In genomic region chr20:36633285-36633772, GRCh38 we compare ENCODE assay signal across 19 cellular contexts. TPM values are rescaled to one million over a fixed set of nuclear protein-coding genes. Genes with fewer than 3 reads are reported as not detected.
DNase-seq lines count a peak whose midpoint lies in the region; ATAC-seq and TF ChIP-seq lines count a peak whose summit lies in the region.
"Had no signal": no experiment of that assay in that cellular context is flagged by ENCODE, and none has a peak within 500 bp of the region (broad histone marks: within the 10 kb centered on the region; RNA-seq: fewer than 3 reads in every experiment).

No MANE protein-coding gene starts in this region.

- H3K27me3 ChIP-seq in aorta (ENCODE audit: control insufficient read depth in 1 of 2, insufficient read depth in 2 of 2, low read length in 1 of 2), result no peaks in the 10 kb centered on the region
- no peaks in the 10 kb centered on the region for H3K27me3 ChIP-seq in thyroid gland
- H3K27me3 ChIP-seq: BLaER1 had no signal

- H3K4me1 Mint-ChIP-seq in activated CD4-positive, alpha-beta memory T cell treated with anti-CD3 and anti-CD28 coated beads for 36 hours (ENCODE audit: low read depth), result peaks cover 29% of the 10 kb centered on the region
- H3K4me1 Mint-ChIP-seq in activated CD4-positive, alpha-beta memory T cell treated with anti-CD3 and anti-CD28 coated beads, Interleukin-2, amount 10 ng/mL, durations not matched to agents 7 days and 5 days, result peaks cover 35% of the 10 kb centered on the region
- H3K4me1 Mint-ChIP-seq in stimulated activated naive CD8-positive, alpha-beta T cell treated with anti-CD3 and anti-CD28 coated beads, Interleukin-15, amount 100 ng/mL, for 72 hours, result peaks cover 47% of the 10 kb centered on the region
- peaks cover 40% of the 10 kb centered on the region for H3K4me1 Mint-ChIP-seq in central memory CD8-positive, alpha-beta T cell

- 83 to 88% methylated on average over 9 of the region's 9 CpGs for WGBS in aorta, 2 donors
- WGBS in thyroid gland, 2 donors, result 84 to 85% methylated on average over 7 to 8 of the region's 9 CpGs

- no peaks in the 10 kb centered on the region for H3K27me3 Mint-ChIP-seq in activated CD4-positive, alpha-beta memory T cell treated with anti-CD3 and anti-CD28 coated beads for 36 hours
- no peaks in the 10 kb centered on the region for H3K27me3 Mint-ChIP-seq in activated CD4-positive, alpha-beta memory T cell treated with anti-CD3 and anti-CD28 coated beads, Interleukin-2, amount 10 ng/mL, durations not matched to agents 7 days and 5 days
- H3K27me3 Mint-ChIP-seq in stimulated activated naive CD8-positive, alpha-beta T cell treated with anti-CD3 and anti-CD28 coated beads, Interleukin-15, amount 100 ng/mL, for 72 hours, result no peaks in the 10 kb centered on the region
- H3K27me3 Mint-ChIP-seq in central memory CD8-positive, alpha-beta T cell, result no peaks in the 10 kb centered on the region
- H3K27me3 Mint-ChIP-seq: IgD-negative memory B cell had no signal

- no peak for ATAC-seq in stimulated activated naive CD8-positive, alpha-beta T cell treated with anti-CD3 and anti-CD28 coated beads, Interleukin-15, amount 100 ng/mL, for 72 hours
- ATAC-seq in stimulated activated naive CD8-positive, alpha-beta T cell treated with anti-CD3 and anti-CD28 coated beads, Interleukin-15, Interleukin-2, amounts not matched to agents 100 U/mL and 50 U/mL, for 24 hours, result no peak
- no peak for ATAC-seq in central memory CD8-positive, alpha-beta T cell (replicated peaks; ENCODE audit: extremely low read depth, poor library complexity, severe bottlenecking)
- no peak for ATAC-seq in aorta (ENCODE audit: low FRiP score)

- H3K4me3 ChIP-seq in aorta (ENCODE audit: low read length in 2 of 2) (no peak overlapping the region), thyroid gland (replicated peaks in 1 of 3) (no peak overlapping the region)
- H3K4me3 ChIP-seq: BLaER1 had no signal

- no peak for TF ChIP-seq POLR2A in thyroid gland (IDR thresholded peaks at IDR 0.05)

- DNase-seq in activated CD4-positive, alpha-beta memory T cell treated with anti-CD3 and anti-CD28 coated beads for 36 hours, result no peak
- no peak for DNase-seq in activated CD4-positive, alpha-beta memory T cell treated with anti-CD3 and anti-CD28 coated beads, Interleukin-2, amount 10 ng/mL, durations not matched to agents 7 days and 5 days
- DNase-seq in stimulated activated naive CD8-positive, alpha-beta T cell treated with anti-CD3 and anti-CD28 coated beads, Interleukin-15, amount 100 ng/mL, for 72 hours, result no peak
- DNase-seq in stimulated activated naive CD8-positive, alpha-beta T cell treated with anti-CD3 and anti-CD28 coated beads, Interleukin-15, Interleukin-2, amounts not matched to agents 100 U/mL and 50 U/mL, for 24 hours, result no peak
- no peak for DNase-seq in central memory CD8-positive, alpha-beta T cell (ENCODE audit: low spot score in 2 of 2)
- DNase-seq in aorta (no peak), thyroid gland (no peak), globus pallidus (ENCODE audit: low spot score) (no peak)
- DNase-seq: COR-L47, DMS153, Kasumi-1, MM.1S, NCI-H1105 treated with DMSO at 0.1 percent for 48 hours, NCI-H1694 treated with DMSO at 0.1 percent for 48 hours, NCI-H2107, NCI-H2227 treated with DMSO at 0.1 percent for 48 hours, NCI-H524 had no signal

- H3K4me1 ChIP-seq in aorta (ENCODE audit: control insufficient read depth in 1 of 2, insufficient read depth in 2 of 2, low read length in 2 of 2) (no peaks in the 10 kb centered on the region), thyroid gland (no peaks in the 10 kb centered on the region)

- H3K4me3 Mint-ChIP-seq in activated CD4-positive, alpha-beta memory T cell treated with anti-CD3 and anti-CD28 coated beads for 36 hours, result no peak overlapping the region
- no peak overlapping the region for H3K4me3 Mint-ChIP-seq in activated CD4-positive, alpha-beta memory T cell treated with anti-CD3 and anti-CD28 coated beads, Interleukin-2, amount 10 ng/mL, durations not matched to agents 7 days and 5 days
- no peak overlapping the region for H3K4me3 Mint-ChIP-seq in stimulated activated naive CD8-positive, alpha-beta T cell treated with anti-CD3 and anti-CD28 coated beads, Interleukin-15, amount 100 ng/mL, for 72 hours
- no peak overlapping the region for H3K4me3 Mint-ChIP-seq in central memory CD8-positive, alpha-beta T cell
- H3K4me3 Mint-ChIP-seq: IgD-negative memory B cell had no signal

- no peaks in the 10 kb centered on the region for H3K9me3 ChIP-seq in aorta (ENCODE audit: control insufficient read depth, low read length)
- H3K9me3 ChIP-seq in thyroid gland, result no peaks in the 10 kb centered on the region
- H3K9me3 ChIP-seq: BLaER1 had no signal

- H3K27ac Mint-ChIP-seq in activated CD4-positive, alpha-beta memory T cell treated with anti-CD3 and anti-CD28 coated beads for 36 hours, result peak overlapping the region; percentile 28
- no peak overlapping the region for H3K27ac Mint-ChIP-seq in activated CD4-positive, alpha-beta memory T cell treated with anti-CD3 and anti-CD28 coated beads, Interleukin-2, amount 10 ng/mL, durations not matched to agents 7 days and 5 days
- H3K27ac Mint-ChIP-seq in stimulated activated naive CD8-positive, alpha-beta T cell treated with anti-CD3 and anti-CD28 coated beads, Interleukin-15, amount 100 ng/mL, for 72 hours, result peak overlapping the region; percentile 67 to 93
- peak overlapping the region; percentile 89 for H3K27ac Mint-ChIP-seq in central memory CD8-positive, alpha-beta T cell (ENCODE audit: low read depth)

- H3K27ac ChIP-seq in aorta (ENCODE audit: low read depth in 1 of 2, low read length in 2 of 2) (no peak overlapping the region), thyroid gland (no peak overlapping the region)
- H3K27ac ChIP-seq: BLaER1 had no signal

- TF ChIP-seq CTCF in thyroid gland (IDR thresholded peaks at IDR 0.05), result no peak

- peaks cover 40% of the 10 kb centered on the region for H3K36me3 Mint-ChIP-seq in activated CD4-positive, alpha-beta memory T cell treated with anti-CD3 and anti-CD28 coated beads for 36 hours
- peaks cover 63% of the 10 kb centered on the region for H3K36me3 Mint-ChIP-seq in activated CD4-positive, alpha-beta memory T cell treated with anti-CD3 and anti-CD28 coated beads, Interleukin-2, amount 10 ng/mL, durations not matched to agents 7 days and 5 days (ENCODE audit: low read depth)
- H3K36me3 Mint-ChIP-seq in central memory CD8-positive, alpha-beta T cell (ENCODE audit: insufficient read depth), result peaks cover 49% of the 10 kb centered on the region

- no peaks in the 10 kb centered on the region for H3K36me3 ChIP-seq in aorta (ENCODE audit: control insufficient read depth in 1 of 2, insufficient read depth in 2 of 2, low read length in 1 of 2)
- H3K36me3 ChIP-seq in thyroid gland, result no peaks in the 10 kb centered on the region
- H3K36me3 ChIP-seq: BLaER1 had no signal

- CTCF ChIA-PET in activated CD4-positive, alpha-beta memory T cell treated with anti-CD3 and anti-CD28 coated beads for 36 hours (lab: Charles Lee), result interaction anchor here (0.6 to 1.0 kb wide), 2 partner anchors 27 to 263 kb away, joined by 3 read pairs; partner anchors contain the start of gene RAB5IF
- CTCF ChIA-PET in activated CD4-positive, alpha-beta memory T cell treated with anti-CD3 and anti-CD28 coated beads, Interleukin-2, amount 10 ng/mL, durations not matched to agents 7 days and 5 days (lab: Charles Lee), result interaction anchor here (0.8 kb wide), 1 partner anchor 11 kb away, joined by 4 read pairs; no protein-coding TSS in a partner anchor

- no peaks in the 10 kb centered on the region for H3K9me3 Mint-ChIP-seq in activated CD4-positive, alpha-beta memory T cell treated with anti-CD3 and anti-CD28 coated beads for 36 hours
- H3K9me3 Mint-ChIP-seq in activated CD4-positive, alpha-beta memory T cell treated with anti-CD3 and anti-CD28 coated beads, Interleukin-2, amount 10 ng/mL, durations not matched to agents 7 days and 5 days, result no peaks in the 10 kb centered on the region
- H3K9me3 Mint-ChIP-seq in stimulated activated naive CD8-positive, alpha-beta T cell treated with anti-CD3 and anti-CD28 coated beads, Interleukin-15, amount 100 ng/mL, for 72 hours, result no peaks in the 10 kb centered on the region
- no peaks in the 10 kb centered on the region for H3K9me3 Mint-ChIP-seq in central memory CD8-positive, alpha-beta T cell
- H3K9me3 Mint-ChIP-seq: IgD-negative memory B cell had no signal

- intact Hi-C loops in activated CD4-positive, alpha-beta memory T cell treated with anti-CD3 and anti-CD28 coated beads for 36 hours (cut with micrococcal nuclease), result no loop called here
- intact Hi-C loops in aorta (cut with DNase I) (no loop called here), thyroid gland (cut with DNase I) (no loop called here)

- POLR2A ChIA-PET in activated CD4-positive, alpha-beta memory T cell treated with anti-CD3 and anti-CD28 coated beads for 36 hours (lab: Charles Lee), result no interaction called here
- POLR2A ChIA-PET in activated CD4-positive, alpha-beta memory T cell treated with anti-CD3 and anti-CD28 coated beads, Interleukin-2, amount 10 ng/mL, durations not matched to agents 7 days and 5 days (lab: Charles Lee), result interaction anchor here (7.3 kb wide), 1 partner anchor 13 kb away, joined by 75 read pairs; the partner anchor contains the start of gene SLA2

RNA-seq across cellular contexts. Expression of gene SLA2, which starts 12.7 kb away (rescaled TPM):
- total RNA-seq in activated CD4-positive, alpha-beta memory T cell treated with anti-CD3 and anti-CD28 coated beads for 36 hours, result 10 to 100 TPM; 47.1 to 47.7 TPM
- total RNA-seq in activated CD4-positive, alpha-beta memory T cell treated with anti-CD3 and anti-CD28 coated beads, Interleukin-2, amount 10 ng/mL, durations not matched to agents 7 days and 5 days, result 10 to 100 TPM; 78.6 to 79.9 TPM
- total RNA-seq in aorta, result 1 to 10 TPM in 1 of 2 donors, under 1 TPM in 1; 0.99 to 1.0 TPM
- under 1 TPM in 1 of 2 donors, not detected in 1; 0.13 TPM for polyA plus RNA-seq in aorta
- under 1 TPM; 0.13 to 0.50 (median 0.28) TPM for total RNA-seq in thyroid gland

RNA-seq across cellular contexts. Expression of gene RAB5IF, which starts 27.8 kb away (rescaled TPM):
- 100 to 1,000 TPM; 113 to 114 TPM for total RNA-seq in activated CD4-positive, alpha-beta memory T cell treated with anti-CD3 and anti-CD28 coated beads for 36 hours
- total RNA-seq in activated CD4-positive, alpha-beta memory T cell treated with anti-CD3 and anti-CD28 coated beads, Interleukin-2, amount 10 ng/mL, durations not matched to agents 7 days and 5 days, result 10 to 100 TPM; 92.8 to 94.1 TPM
- total RNA-seq in aorta (10 to 100 TPM; 39.8 to 48.1 TPM), thyroid gland (100 to 1,000 TPM in 2 of 4 donors, 10 to 100 TPM in 2; 56.9 to 105 (median 85.1) TPM)
- polyA plus RNA-seq in aorta, result 10 to 100 TPM; 52.1 to 71.0 TPM

RNA-seq across cellular contexts. Expression of gene TGIF2, which starts 59.9 kb away (rescaled TPM):
- 10 to 100 TPM; 39.7 to 43.0 TPM for total RNA-seq in activated CD4-positive, alpha-beta memory T cell treated with anti-CD3 and anti-CD28 coated beads for 36 hours
- 10 to 100 TPM; 28.0 to 33.5 TPM for total RNA-seq in activated CD4-positive, alpha-beta memory T cell treated with anti-CD3 and anti-CD28 coated beads, Interleukin-2, amount 10 ng/mL, durations not matched to agents 7 days and 5 days
- total RNA-seq in aorta (10 to 100 TPM; 11.8 to 12.8 TPM), thyroid gland (10 to 100 TPM; 14.2 to 28.8 (median 18.9) TPM)
- 1 to 10 TPM; 3.6 to 5.3 TPM for polyA plus RNA-seq in aorta

Comparison
In these comparisons a context has a peak if more than half of its experiments do, and no peak if none do; other contexts are left out.
1. RNA of gene SLA2, which starts 12.7 kb away (total RNA-seq): 78.6 to 79.9 TPM in activated CD4-positive, alpha-beta memory T cell treated with anti-CD3 and anti-CD28 coated beads, Interleukin-2, amount 10 ng/mL, durations not matched to agents 7 days and 5 days and 47.1 to 47.7 TPM in activated CD4-positive, alpha-beta memory T cell treated with anti-CD3 and anti-CD28 coated beads for 36 hours; 0.99 to 1.0 TPM in aorta and 0.13 to 0.50 TPM in thyroid gland; every median in the first group is over 10 times any median in the second.